ENCODE assay signal across 27 cellular contexts in the genomic region with DNA sequence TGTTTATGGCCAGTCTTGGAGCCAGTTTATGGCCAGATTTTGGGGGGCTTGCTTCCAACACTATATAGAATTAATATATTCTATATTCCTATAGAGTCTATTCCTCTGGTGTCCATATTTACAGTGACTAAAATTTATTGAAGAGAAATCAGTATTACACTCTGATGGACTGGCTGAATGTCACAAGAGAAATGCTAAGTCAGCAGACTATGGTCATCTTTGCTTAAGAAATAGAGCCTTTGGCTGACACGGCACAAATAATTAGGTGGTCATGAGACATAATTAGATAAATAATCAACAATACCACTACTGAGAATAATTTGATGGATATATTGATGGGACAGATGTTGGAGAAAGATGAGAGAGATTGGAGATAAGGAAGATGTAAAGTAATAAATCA.
A peak's percentile ranks its signal among the peaks of the same experiment; 100 is the strongest.
DNase-seq lines count a peak whose midpoint lies in the region; ATAC-seq, FAIRE-seq and TF ChIP-seq lines count a peak whose summit lies in the region.
"Had no signal": no experiment of that assay in that cellular context is flagged by ENCODE, and none has a peak within 500 bp of the region (broad histone marks: within the 10 kb centered on the region; RNA-seq: fewer than 3 reads in every experiment).

No MANE protein-coding gene starts in this region.

- H2AK5ac ChIP-seq in IMR-90 (ENCODE audit: low read depth, low read length) = no peak overlapping the region

- BruUV-seq in MCF 10A (replicated peaks; lab: Mats Ljungman, UMichigan) = no TSS peak
- no TSS peak for BruUV-seq in mammary epithelial cell (replicated peaks; lab: Mats Ljungman, UMichigan)
- no TSS peak for BruUV-seq in IMR-90 (replicated peaks; lab: Mats Ljungman, UMichigan)

- no peak for FAIRE-seq in A549 (lab: Jason Lieb, UNC)
- FAIRE-seq: GM12878, GM12892, GM18507 had no signal

- H3K27me3 ChIP-seq in mammary epithelial cell (ENCODE audit: insufficient read depth, low read length) = no peaks in the 10 kb centered on the region
- no peaks in the 10 kb centered on the region for H3K27me3 ChIP-seq in IMR-90 (ENCODE audit: control insufficient read depth, insufficient read depth, low read length)
- H3K27me3 ChIP-seq in osteoblast (ENCODE audit: insufficient read depth, low read length) = no peaks in the 10 kb centered on the region
- H3K27me3 ChIP-seq: BE2C, BLaER1 had no signal

- no peak for ATAC-seq in A549
- ATAC-seq in IMR-90 (ENCODE audit: low read depth) = no peak
- ATAC-seq in HG02884 (IDR thresholded peaks at IDR 0.05; ENCODE audit: unreplicated experiment) = no peak
- ATAC-seq: GM12878 had no signal

- no peaks in the 10 kb centered on the region for H3K79me1 ChIP-seq in IMR-90 (ENCODE audit: low read depth in 1 of 2, low read length in 2 of 2)

- H2BK15ac ChIP-seq in IMR-90 (ENCODE audit: low read depth, low read length) = no peak overlapping the region

- H3K27ac ChIP-seq in mammary epithelial cell (ENCODE audit: insufficient read depth, low read depth, low read length) (no peak overlapping the region), A549 (no peak overlapping the region), IMR-90 (ENCODE audit: insufficient read depth, low read length) (no peak overlapping the region), osteoblast (ENCODE audit: low read depth, low read length) (no peak overlapping the region)
- H3K27ac ChIP-seq: 22Rv1, BLaER1 had no signal

- in situ Hi-C loops in mammary epithelial cell (cut with MboI; ENCODE audit: low sequenced_read_pairs in 2 of 2) = no loop called here
- in situ Hi-C loops in IMR-90 (cut with MboI; ENCODE audit: low sequenced_read_pairs) = no loop called here

- H3K4me3 ChIP-seq in mammary epithelial cell (replicated peaks in 1 of 3; ENCODE audit: insufficient read depth in 1 of 3, low read depth in 2 of 3, low read length in 3 of 3) = no peak overlapping the region
- H3K4me3 ChIP-seq in A549 = no peak overlapping the region
- no peak overlapping the region for H3K4me3 ChIP-seq in IMR-90 (ENCODE audit: insufficient read depth, low read depth, low read length)
- no peak overlapping the region for H3K4me3 ChIP-seq in osteoblast (ENCODE audit: insufficient read depth, low read length)
- H3K4me3 ChIP-seq: BLaER1, GM12878 had no signal

- dilution Hi-C loops in mammary epithelial cell (cut with HindIII; ENCODE audit: low sequenced_read_pairs) = no loop called here
- dilution Hi-C loops in IMR-90 (cut with HindIII; ENCODE audit: low sequenced_read_pairs, unreplicated experiment) = no loop called here

- no peak overlapping the region for H3K9ac ChIP-seq in mammary epithelial cell (ENCODE audit: insufficient read depth, low read length)
- H3K9ac ChIP-seq in IMR-90 (ENCODE audit: low read depth, low read length) = no peak overlapping the region
- H3K9ac ChIP-seq: BLaER1 had no signal

- H2BK5ac ChIP-seq in IMR-90 (ENCODE audit: low read depth, low read length, poor library complexity, severe bottlenecking) = no peak overlapping the region

- no peak overlapping the region for H3K4ac ChIP-seq in IMR-90 (ENCODE audit: low read depth, low read length)

- H3K9me3 Mint-ChIP-seq in MCF 10A (ENCODE audit: unreplicated experiment) = no peaks in the 10 kb centered on the region

- CTCF ChIA-PET in MCF 10A (lab: Yijun Ruan, JAX) = no interaction called here
- CTCF ChIA-PET in mammary epithelial cell (lab: Charles Lee; ENCODE audit: low non-redundant PET) = no interaction called here
- CTCF ChIA-PET in A549 (lab: Yijun Ruan, JAX) = no interaction called here
- CTCF ChIA-PET in IMR-90 (lab: Yijun Ruan, JAX) = no interaction called here

- intact Hi-C loops in MCF 10A (cut with micrococcal nuclease) (no loop called here), mammary epithelial cell (cut with micrococcal nuclease) (no loop called here), IMR-90 (cut with micrococcal nuclease) (no loop called here)

- no peak overlapping the region for H2BK20ac ChIP-seq in IMR-90 (ENCODE audit: low read depth, low read length)

- H4K5ac ChIP-seq in IMR-90 (ENCODE audit: low read depth, low read length) = no peak overlapping the region

- H3K56ac ChIP-seq in IMR-90 (ENCODE audit: extremely low read depth, insufficient read depth, low read length) = no peak overlapping the region

- H3K79me2 ChIP-seq in mammary epithelial cell (ENCODE audit: insufficient read depth, low read length) (no peaks in the 10 kb centered on the region), osteoblast (ENCODE audit: insufficient read depth, low read length) (no peaks in the 10 kb centered on the region)

- no peak overlapping the region for H2AFZ ChIP-seq in mammary epithelial cell (ENCODE audit: low read depth, low read length)
- no peak overlapping the region for H2AFZ ChIP-seq in IMR-90 (replicated peaks; ENCODE audit: low read length, poor library complexity)
- H2AFZ ChIP-seq in osteoblast (ENCODE audit: low read length) = no peak overlapping the region

- no peak overlapping the region for H3K18ac ChIP-seq in IMR-90 (ENCODE audit: low read depth, low read length)

- TF ChIP-seq RAD21 in A549 (conservative IDR thresholded peaks at IDR 0.05 in 1 of 2, IDR thresholded peaks at IDR 0.05 in 1 of 2) (no peak), IMR-90 (IDR thresholded peaks at IDR 0.05; ENCODE audit: low read length) (no peak)

- H3K4me2 ChIP-seq in mammary epithelial cell (ENCODE audit: insufficient read depth, low read depth, low read length) (no peak overlapping the region), A549 (no peak overlapping the region), IMR-90 (ENCODE audit: low read depth, low read length) (no peak overlapping the region), osteoblast (ENCODE audit: insufficient read depth, low read length) (no peak overlapping the region)
- H3K4me2 ChIP-seq: BLaER1 had no signal

- TF ChIP-seq POLR2A in A549 (IDR thresholded peaks at IDR 0.05; ENCODE audit: low read length) (no peak), IMR-90 (IDR thresholded peaks at IDR 0.05; ENCODE audit: low read depth, low read length) (no peak)

- H3K9me1 ChIP-seq in IMR-90 (ENCODE audit: insufficient read depth, low read length) = no peaks in the 10 kb centered on the region

- H3K36me3 Mint-ChIP-seq in MCF 10A (ENCODE audit: insufficient read depth, unreplicated experiment) = no peaks in the 10 kb centered on the region
- H3K36me3 Mint-ChIP-seq: CD14-positive monocyte; CD4-positive, alpha-beta memory T cell; CD4-positive, CD25-positive, alpha-beta regulatory T cell; CD8-positive, alpha-beta memory T cell had no signal

- H4K20me1 ChIP-seq in mammary epithelial cell (ENCODE audit: insufficient read depth, low read length) = no peaks in the 10 kb centered on the region
- H4K20me1 ChIP-seq in IMR-90 (ENCODE audit: insufficient read depth, low read length) = no peaks in the 10 kb centered on the region
- no peaks in the 10 kb centered on the region for H4K20me1 ChIP-seq in osteoblast (ENCODE audit: insufficient read depth, low read length)
- H4K20me1 ChIP-seq: BLaER1 had no signal

- peaks cover 18% of the 10 kb centered on the region for H3K4me1 Mint-ChIP-seq in MCF 10A (ENCODE audit: insufficient read depth, unreplicated experiment)
- H3K4me1 Mint-ChIP-seq: CD14-positive monocyte; CD4-positive, alpha-beta memory T cell; CD4-positive, CD25-positive, alpha-beta regulatory T cell; CD8-positive, alpha-beta memory T cell had no signal

- POLR2A ChIA-PET in MCF 10A (lab: Yijun Ruan, JAX) (no interaction called here), A549 (lab: Yijun Ruan, JAX) (no interaction called here), IMR-90 (lab: Charles Lee; ENCODE audit: unreplicated experiment) (no interaction called here)

- H3K9me3 ChIP-seq in mammary epithelial cell (replicated peaks; ENCODE audit: insufficient read depth, low read length) (no peaks in the 10 kb centered on the region), A549 (no peaks in the 10 kb centered on the region), IMR-90 (ENCODE audit: control insufficient read depth, insufficient read depth, low read length) (peaks cover 1% of the 10 kb centered on the region; the same call in 1 of the 2 replicates), osteoblast (ENCODE audit: low read depth, low read length) (no peaks in the 10 kb centered on the region)
- H3K9me3 ChIP-seq: BE2C, BLaER1 had no signal

- no peak for TF ChIP-seq EP300 in A549 (IDR thresholded peaks at IDR 0.05)

- no peak overlapping the region for H2AK9ac ChIP-seq in IMR-90 (replicated peaks; ENCODE audit: low read depth, low read length, poor library complexity)

- no peak overlapping the region for H3K4me3 Mint-ChIP-seq in MCF 10A (ENCODE audit: unreplicated experiment)
- H3K4me3 Mint-ChIP-seq: CD14-positive monocyte; CD4-positive, alpha-beta memory T cell; CD4-positive, CD25-positive, alpha-beta regulatory T cell; CD8-positive, alpha-beta memory T cell had no signal

- H3K27me3 Mint-ChIP-seq in MCF 10A (ENCODE audit: insufficient read depth, unreplicated experiment) = no peaks in the 10 kb centered on the region
- H3K27me3 Mint-ChIP-seq: CD4-positive, alpha-beta memory T cell; CD4-positive, CD25-positive, alpha-beta regulatory T cell; CD8-positive, alpha-beta memory T cell had no signal

- no peak overlapping the region for H4K91ac ChIP-seq in IMR-90 (ENCODE audit: insufficient read depth, low read depth, low read length)

- H3K23ac ChIP-seq in IMR-90 (ENCODE audit: low read depth, low read length) = no peak overlapping the region

- WGBS in mammary epithelial cell (ENCODE audit: low coverage, missing lambda C conversion rate) = 76% methylated on average over 1 of the region's 1 CpG
- WGBS in A549 (ENCODE audit: missing lambda C conversion rate) = 81% methylated on average over 1 of the region's 1 CpG
- WGBS in IMR-90 (ENCODE audit: extremely low coverage in 2 of 2, insufficient read length in 1 of 2), 2 experiments = no CpG with 5 or more reads among the region's 1 CpG

- no peak for DNase-seq in MCF 10A (ENCODE audit: unreplicated experiment)
- DNase-seq in mammary epithelial cell = no peak
- no peak for DNase-seq in A549 (ENCODE audit: low read depth in 1 of 2, low spot score in 1 of 2)
- no peak for DNase-seq in IMR-90
- DNase-seq in osteoblast (ENCODE audit: insufficient read length, low spot score, missing footprints) = peak; percentile 19
- no peak for DNase-seq in mesenteric fat pad (ENCODE audit: low spot score)
- DNase-seq: ACHN; BE2C; C1 segment of cervical spinal cord; CD4-positive, alpha-beta memory T cell; CD4-positive, CD25-positive, alpha-beta regulatory T cell; CD8-positive, alpha-beta memory T cell; COR-L47; DMS 273 treated with DMSO at 0.1 percent for 48 hours; DMS153; DMS53; DMS79; DND-41; EL; GDM1 had no signal

- no peak overlapping the region for H4K8ac ChIP-seq in IMR-90 (ENCODE audit: low read depth in 2 of 2, low read length in 2 of 2)

- no peak overlapping the region for H2BK120ac ChIP-seq in IMR-90 (ENCODE audit: low read depth, low read length)

- no peak overlapping the region for H3K14ac ChIP-seq in IMR-90 (replicated peaks; ENCODE audit: low read depth, low read length)

- peak overlapping the region; percentile 5 for H3K27ac Mint-ChIP-seq in MCF 10A (ENCODE audit: low read depth, unreplicated experiment)
- H3K27ac Mint-ChIP-seq: CD14-positive monocyte; CD4-positive, alpha-beta memory T cell; CD4-positive, CD25-positive, alpha-beta regulatory T cell; CD8-positive, alpha-beta memory T cell had no signal

- H3K4me1 ChIP-seq in mammary epithelial cell (ENCODE audit: insufficient read depth, low read length) (no peaks in the 10 kb centered on the region), A549 (no peaks in the 10 kb centered on the region), IMR-90 (ENCODE audit: control insufficient read depth, insufficient read depth, low read length) (no peaks in the 10 kb centered on the region), osteoblast (ENCODE audit: insufficient read depth, low read length) (no peaks in the 10 kb centered on the region)
- H3K4me1 ChIP-seq: BE2C, BLaER1 had no signal

- TF ChIP-seq CTCF in MCF 10A (IDR thresholded peaks at IDR 0.05; ENCODE audit: unreplicated experiment) (no peak), mammary epithelial cell (conservative IDR thresholded peaks at IDR 0.05 in 1 of 2, IDR thresholded peaks at IDR 0.05 in 1 of 2; ENCODE audit: extremely low read depth in 1 of 2, insufficient read depth in 1 of 2, low read depth in 1 of 2, low read length in 2 of 2) (no peak), A549 (IDR thresholded peaks at IDR 0.05) (no peak), IMR-90 (conservative IDR thresholded peaks at IDR 0.05; ENCODE audit: low read depth, low read length) (no peak), osteoblast (IDR thresholded peaks at IDR 0.05; ENCODE audit: extremely low read depth, low read depth, low read length) (no peak)

- H3K36me3 ChIP-seq in mammary epithelial cell (ENCODE audit: insufficient read depth, low read length) (no peaks in the 10 kb centered on the region), IMR-90 (ENCODE audit: control insufficient read depth, insufficient read depth, low read length) (no peaks in the 10 kb centered on the region), osteoblast (ENCODE audit: insufficient read depth, low read length) (no peaks in the 10 kb centered on the region)
- H3K36me3 ChIP-seq: BE2C, BLaER1 had no signal
